ENCODE assay signal across 1 cellular context in genomic region chr4:1204828-1205591, GRCh38.
TF ChIP-seq lines count a peak whose summit lies in the region.

No MANE protein-coding gene starts in this region.

TF ChIP-seq in IMR-90, 13 proteins besides CTCF, POLR2A, EP300 and RAD21 (continued from another document):
- TF ChIP-seq MAZ (IDR thresholded peaks at IDR 0.05; ENCODE audit: borderline replicate concordance, low read depth, low read length) = no peak
- no peak for TF ChIP-seq RCOR1 (IDR thresholded peaks at IDR 0.05; ENCODE audit: insufficient replicate concordance, low read length)
- TF ChIP-seq NFE2L2 (IDR thresholded peaks at IDR 0.05; ENCODE audit: low read depth, low read length) = no peak
- TF ChIP-seq USF2 (IDR thresholded peaks at IDR 0.05; ENCODE audit: low read depth, low read length) = no peak
TF ChIP-seq in IMR-90: peak in this region for 0.
